ENCODE assay signal across 22 cellular contexts in the genomic region with DNA sequence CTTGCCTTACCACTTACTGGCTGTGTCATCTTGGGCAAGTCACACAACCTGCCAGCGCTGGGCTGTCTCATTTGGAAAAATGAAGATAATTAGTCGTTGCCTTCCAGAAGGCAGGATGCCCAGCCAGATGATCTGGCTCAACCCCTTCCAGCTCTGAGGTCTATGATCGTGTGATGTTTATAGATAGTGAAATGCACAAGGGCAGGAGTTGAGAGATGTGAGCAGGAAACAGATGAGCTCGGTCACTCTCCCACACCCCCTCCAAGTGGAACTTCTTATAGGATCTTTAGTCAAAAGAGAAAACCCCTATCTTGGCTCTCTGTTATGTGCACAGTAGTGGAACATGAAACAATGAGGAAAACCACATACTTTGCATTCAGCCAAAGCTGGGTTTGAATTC.
DNase-seq lines count a peak whose midpoint lies in the region; ATAC-seq, FAIRE-seq and TF ChIP-seq lines count a peak whose summit lies in the region.
"Had no signal": no experiment of that assay in that cellular context is flagged by ENCODE, and none has a peak within 500 bp of the region (broad histone marks: within the 10 kb centered on the region; RNA-seq: fewer than 3 reads in every experiment).

No MANE protein-coding gene starts in this region.

- no peaks in the 10 kb centered on the region for H3K36me3 Mint-ChIP-seq in GM23338 (ENCODE audit: low read depth)
- no peaks in the 10 kb centered on the region for H3K36me3 Mint-ChIP-seq in astrocyte (ENCODE audit: low read depth, unreplicated experiment)
- no peaks in the 10 kb centered on the region for H3K36me3 Mint-ChIP-seq in activated CD4-positive, alpha-beta T cell treated with anti-CD3 and anti-CD28 coated beads, Interleukin-2, amount 10 ng/mL, durations not matched to agents 7 days and 5 days (ENCODE audit: low read depth)
- H3K36me3 Mint-ChIP-seq: memory B cell had no signal

- H3K4me1 ChIP-seq in GM23338 (ENCODE audit: insufficient read depth), result peaks cover 6% of the 10 kb centered on the region; the same call in 1 of the 2 replicates
- peaks cover 4% of the 10 kb centered on the region for H3K4me1 ChIP-seq in astrocyte (ENCODE audit: insufficient read depth, low read length)
- peaks cover 17% of the 10 kb centered on the region for H3K4me1 ChIP-seq in keratinocyte (ENCODE audit: control insufficient read depth, extremely low read depth, insufficient read depth, low read length)
- H3K4me1 ChIP-seq: ascending aorta, spleen had no signal

- H3K9me2 ChIP-seq in GM23338 (ENCODE audit: insufficient read depth), result 0 out of 2 replicates have a peak, but pooled peaks cover 12% of the 10 kb centered on the region

- H2AFZ ChIP-seq in GM23338 (peak overlapping the region; percentile 14; the same call in 1 of the 2 replicates), astrocyte (ENCODE audit: low read depth, low read length) (no peak overlapping the region), keratinocyte (ENCODE audit: control insufficient read depth, low read length) (peak overlapping the region; percentile 51)

- POLR2A ChIA-PET in activated CD4-positive, alpha-beta T cell treated with anti-CD3 and anti-CD28 coated beads, Interleukin-2, amount 10 ng/mL, durations not matched to agents 7 days and 5 days (lab: Charles Lee), result no interaction called here

- TF ChIP-seq CTCF in AG09319 (IDR thresholded peaks at IDR 0.05; ENCODE audit: low read depth, low read length), result no peak
- no peak for TF ChIP-seq CTCF in GM23338 (conservative IDR thresholded peaks at IDR 0.05; ENCODE audit: low read depth in 2 of 2)
- TF ChIP-seq CTCF in astrocyte (IDR thresholded peaks at IDR 0.05; ENCODE audit: insufficient read depth, low read depth, low read length), result no peak
- no peak for TF ChIP-seq CTCF in keratinocyte (optimal IDR thresholded peaks at IDR 0.05 in 1 of 3, IDR thresholded peaks at IDR 0.05 in 1 of 3, conservative IDR thresholded peaks at IDR 0.05 in 1 of 3; ENCODE audit: extremely low read depth in 1 of 3, insufficient read depth in 2 of 3, low read length in 3 of 3)

- no peaks in the 10 kb centered on the region for H3K36me3 ChIP-seq in GM23338 (ENCODE audit: insufficient read depth)
- H3K36me3 ChIP-seq in astrocyte (ENCODE audit: insufficient read depth, low read length), result no peaks in the 10 kb centered on the region
- H3K36me3 ChIP-seq in keratinocyte (ENCODE audit: control insufficient read depth in 2 of 2, extremely low read depth in 1 of 2, insufficient read depth in 2 of 2, low read length in 2 of 2), result no peaks in the 10 kb centered on the region
- H3K36me3 ChIP-seq: ascending aorta, spleen had no signal

- no peaks in the 10 kb centered on the region for H4K20me1 ChIP-seq in GM23338 (replicated peaks; ENCODE audit: insufficient read depth)
- no peaks in the 10 kb centered on the region for H4K20me1 ChIP-seq in astrocyte (ENCODE audit: insufficient read depth, low read length)
- no peaks in the 10 kb centered on the region for H4K20me1 ChIP-seq in keratinocyte (ENCODE audit: control insufficient read depth, extremely low read depth, insufficient read depth, low read length)

- H3K9me3 ChIP-seq in astrocyte (ENCODE audit: insufficient read depth, low read depth, low read length) (no peaks in the 10 kb centered on the region), keratinocyte (ENCODE audit: control insufficient read depth, low read depth, low read length) (no peaks in the 10 kb centered on the region)
- H3K9me3 ChIP-seq: ascending aorta had no signal

- H3K27me3 ChIP-seq in GM23338 (ENCODE audit: insufficient read depth) (no peaks in the 10 kb centered on the region), astrocyte (ENCODE audit: insufficient read depth, low read length) (peaks cover 2% of the 10 kb centered on the region), keratinocyte (ENCODE audit: control insufficient read depth, extremely low read depth, insufficient read depth, low read length) (peaks cover 3% of the 10 kb centered on the region)
- H3K27me3 ChIP-seq: ascending aorta, spleen had no signal

- ATAC-seq in GM23338 (no peak), GM19351 (IDR thresholded peaks at IDR 0.05; ENCODE audit: unreplicated experiment) (no peak)
- ATAC-seq: activated CD8-positive, alpha-beta T cell treated with anti-CD3 and anti-CD28 coated beads for 36 hours; K562 had no signal

- H3F3A ChIP-seq in GM23338 (replicated peaks; ENCODE audit: low read depth), result 0 out of 2 replicates have a peak, but pooled peaks cover 2% of the 10 kb centered on the region

- H3K4me2 ChIP-seq in GM23338 (no peak overlapping the region), astrocyte (ENCODE audit: low read length) (peak overlapping the region; percentile 30), keratinocyte (ENCODE audit: control insufficient read depth, extremely low read depth, insufficient read depth, low read depth, low read length) (peak overlapping the region; percentile 70)

- FAIRE-seq in astrocyte (lab: Jason Lieb, UNC) (no peak), keratinocyte (lab: Jason Lieb, UNC) (no peak)
- FAIRE-seq: K562 had no signal

- H3K27ac ChIP-seq in GM23338 (ENCODE audit: low read depth), result no peak overlapping the region
- H3K27ac ChIP-seq in astrocyte (ENCODE audit: low read depth, low read length), result no peak overlapping the region
- no peak overlapping the region for H3K27ac ChIP-seq in keratinocyte (ENCODE audit: control insufficient read depth, insufficient read depth, low read length)
- H3K27ac ChIP-seq: ascending aorta, spleen had no signal

- CTCF ChIA-PET in activated CD4-positive, alpha-beta T cell treated with anti-CD3 and anti-CD28 coated beads, Interleukin-2, amount 10 ng/mL, durations not matched to agents 7 days and 5 days (lab: Charles Lee), result no interaction called here

- H3K9ac ChIP-seq in astrocyte (ENCODE audit: low read length) (no peak overlapping the region), keratinocyte (ENCODE audit: control insufficient read depth, extremely low read depth, insufficient read depth, low read length) (no peak overlapping the region)

- H3K9me1 ChIP-seq in keratinocyte (ENCODE audit: control insufficient read depth, extremely low read depth, insufficient read depth, low read length), result no peaks in the 10 kb centered on the region

- peaks cover 7% of the 10 kb centered on the region for H3K27me3 Mint-ChIP-seq in GM23338 (ENCODE audit: insufficient read depth, low read depth, poor library complexity)
- H3K27me3 Mint-ChIP-seq in astrocyte (ENCODE audit: low read depth, unreplicated experiment), result peaks cover 9% of the 10 kb centered on the region
- H3K27me3 Mint-ChIP-seq in activated CD4-positive, alpha-beta T cell treated with anti-CD3 and anti-CD28 coated beads, Interleukin-2, amount 10 ng/mL, durations not matched to agents 7 days and 5 days, result no peaks in the 10 kb centered on the region
- H3K27me3 Mint-ChIP-seq: B cell, memory B cell had no signal

- H3K4me3 Mint-ChIP-seq in GM23338 (no peak overlapping the region), astrocyte (ENCODE audit: unreplicated experiment) (no peak overlapping the region)
- no peak overlapping the region for H3K4me3 Mint-ChIP-seq in activated CD4-positive, alpha-beta T cell treated with anti-CD3 and anti-CD28 coated beads, Interleukin-2, amount 10 ng/mL, durations not matched to agents 7 days and 5 days
- H3K4me3 Mint-ChIP-seq: activated CD8-positive, alpha-beta T cell treated with anti-CD3 and anti-CD28 coated beads for 36 hours; B cell; H9; memory B cell had no signal

- DNase-seq in AG09319 (ENCODE audit: extremely low read depth, low read depth), result peak; percentile 60
- no peak for DNase-seq in GM23338 (ENCODE audit: low spot score)
- DNase-seq in astrocyte (ENCODE audit: low read depth), result peak; percentile 64
- no peak for DNase-seq in keratinocyte (ENCODE audit: low read depth, low spot score)
- DNase-seq in C1 segment of cervical spinal cord (lab: John Stamatoyannopoulos, UW), result no peak
- DNase-seq in activated CD4-positive, alpha-beta T cell treated with anti-CD3 and anti-CD28 coated beads, Interleukin-2, amount 10 ng/mL, durations not matched to agents 7 days and 5 days, result no peak
- no peak for DNase-seq in anterior cingulate cortex (lab: John Stamatoyannopoulos, UW)
- DNase-seq: activated CD4-positive, CD25-positive, alpha-beta regulatory T cell; activated CD8-positive, alpha-beta T cell treated with anti-CD3 and anti-CD28 coated beads for 36 hours; activated T-cell treated with anti-CD3 and anti-CD28 coated beads for 4 hours; cerebellar nuclear complex; H9; NCI-H1930; spleen; stimulated activated CD4-positive, alpha-beta T cell treated with anti-CD3 and anti-CD28 coated beads, Interleukin-4, amount 100 ng/mL, for 24 hours; stimulated activated naive CD4-positive, alpha-beta T cell treated with Interleukin-2 at 50 U/mL for 16 hours; T1000 had no signal

- H3K4me1 Mint-ChIP-seq in GM23338, result peaks cover 6% of the 10 kb centered on the region; the same call in 2 of the 3 replicates
- peaks cover 6% of the 10 kb centered on the region for H3K4me1 Mint-ChIP-seq in astrocyte (ENCODE audit: low read depth, unreplicated experiment)
- H3K4me1 Mint-ChIP-seq in activated CD4-positive, alpha-beta T cell treated with anti-CD3 and anti-CD28 coated beads, Interleukin-2, amount 10 ng/mL, durations not matched to agents 7 days and 5 days, result no peaks in the 10 kb centered on the region
- H3K4me1 Mint-ChIP-seq: B cell, memory B cell had no signal

- H3K4me3 ChIP-seq in GM23338, result no peak overlapping the region
- H3K4me3 ChIP-seq in astrocyte (ENCODE audit: insufficient read depth, low read depth, low read length), result no peak overlapping the region
- no peak overlapping the region for H3K4me3 ChIP-seq in keratinocyte (ENCODE audit: control insufficient read depth in 2 of 3, extremely low read depth in 1 of 3, insufficient read depth in 2 of 3, low read depth in 1 of 3, low read length in 3 of 3)
- H3K4me3 ChIP-seq: ascending aorta, K562, spleen had no signal

- H3K9me3 Mint-ChIP-seq in GM23338 (no peaks in the 10 kb centered on the region), astrocyte (ENCODE audit: unreplicated experiment) (peaks cover 2% of the 10 kb centered on the region)
- H3K9me3 Mint-ChIP-seq in activated CD4-positive, alpha-beta T cell treated with anti-CD3 and anti-CD28 coated beads, Interleukin-2, amount 10 ng/mL, durations not matched to agents 7 days and 5 days, result peaks cover 4% of the 10 kb centered on the region
- H3K9me3 Mint-ChIP-seq: H9 had no signal

- H3K79me2 ChIP-seq in GM23338 (replicated peaks; ENCODE audit: insufficient read depth), result no peaks in the 10 kb centered on the region
- H3K79me2 ChIP-seq in astrocyte (ENCODE audit: insufficient read depth, low read length), result no peaks in the 10 kb centered on the region
- no peaks in the 10 kb centered on the region for H3K79me2 ChIP-seq in keratinocyte (ENCODE audit: control insufficient read depth, insufficient read depth, low read length)

- H3K27ac Mint-ChIP-seq in GM23338 (no peak overlapping the region), astrocyte (ENCODE audit: unreplicated experiment) (no peak overlapping the region)
- H3K27ac Mint-ChIP-seq in activated CD4-positive, alpha-beta T cell treated with anti-CD3 and anti-CD28 coated beads, Interleukin-2, amount 10 ng/mL, durations not matched to agents 7 days and 5 days, result no peak overlapping the region
- H3K27ac Mint-ChIP-seq: activated CD8-positive, alpha-beta T cell treated with anti-CD3 and anti-CD28 coated beads for 36 hours; B cell; memory B cell had no signal

- dilution Hi-C loops in keratinocyte (cut with MboI; ENCODE audit: extremely low pct_ligation_motif_present, low sequenced_read_pairs), result no loop called here

Comparison
In these comparisons a context has a peak if more than half of its experiments do, and no peak if none do; other contexts are left out.
1. DNase-seq: peak in AG09319 (single experiment) and astrocyte (single experiment); none in GM23338 (single experiment), keratinocyte (single experiment), C1 segment of cervical spinal cord (0 of 14), activated CD4-positive, alpha-beta T cell treated with anti-CD3 and anti-CD28 coated beads, Interleukin-2, amount 10 ng/mL, durations not matched to agents 7 days and 5 days (single experiment) and anterior cingulate cortex (0 of 58).